In genomic region chr3:192652731-192653130, GRCh38 we compare ENCODE assay signal across 26 cellular contexts.
"Had no signal": no experiment of that assay in that cellular context is flagged by ENCODE, and none has a peak within 500 bp of the region (broad histone marks: within the 10 kb centered on the region; RNA-seq: fewer than 3 reads in every experiment).

No MANE protein-coding gene starts in this region.

- H3K27ac ChIP-seq: brain microvascular endothelial cell, foreskin keratinocyte, hepatocyte, left lung, neutrophil, skin epidermis, thoracic aorta, VCaP had no signal

- H3K36me3 ChIP-seq: brain microvascular endothelial cell, left lung, neutrophil, thoracic aorta had no signal

- DNase-seq: activated CD4-positive, alpha-beta memory T cell treated with anti-CD3 and anti-CD28 coated beads for 36 hours; activated CD4-positive, alpha-beta T cell treated with anti-CD3 and anti-CD28 coated beads, Interleukin-2, amount 10 ng/mL, durations not matched to agents 24 days and 14 days; activated CD4-positive, CD25-positive, alpha-beta regulatory T cell treated with anti-CD3 and anti-CD28 coated beads, Interleukin-2, amount 50 U/mL, for 72 hours; activated CD8-positive, alpha-beta memory T cell treated with anti-CD3 and anti-CD28 coated beads, Interleukin-2, amount 50 U/mL, for 4 hours; activated gamma-delta T cell; activated naive CD4-positive, alpha-beta T cell treated with anti-CD3 and anti-CD28 coated beads, Interleukin-2, amount 10 ng/mL, durations not matched to agents 7 days and 5 days; activated T-cell treated with anti-CD3 and anti-CD28 coated beads, Interleukin-2, amount 50 U/mL, for 24 hours; amniotic stem cell; brain microvascular endothelial cell; central memory CD4-positive, alpha-beta T cell; foreskin keratinocyte; kidney glomerular epithelial cell; left lung; stimulated activated CD4-positive, alpha-beta T cell treated with anti-CD3 and anti-CD28 coated beads, Interleukin-12 subunit alpha, Interleukin-12 subunit beta, amount 100 ng/mL, for 4 hours; stimulated activated CD4-positive, alpha-beta T cell treated with anti-CD3 and anti-CD28 coated beads, Interleukin-4, amount 100 ng/mL, for 1 hour; stimulated activated naive CD8-positive, alpha-beta T cell treated with anti-CD3 and anti-CD28 coated beads, Interleukin-15, Interleukin-2, amounts not matched to agents 100 U/mL and 50 U/mL, for 24 hours; trophoblast cell had no signal

- ATAC-seq: esophagus mucosa; foreskin keratinocyte; left lung; sciatic nerve; stimulated activated naive CD8-positive, alpha-beta T cell treated with anti-CD3 and anti-CD28 coated beads, Interleukin-15, Interleukin-2, amounts not matched to agents 100 U/mL and 50 U/mL, for 24 hours had no signal

- H3K9me3 ChIP-seq: left lung, neutrophil, thoracic aorta had no signal

- H3K79me2 ChIP-seq: hepatocyte had no signal

- H3K27me3 ChIP-seq: brain microvascular endothelial cell, foreskin keratinocyte, hepatocyte, left lung, neutrophil had no signal

- FAIRE-seq: astrocyte, urothelium cell line had no signal

- H3K4me1 ChIP-seq: foreskin keratinocyte, left lung had no signal

- H3K4me3 ChIP-seq: hepatocyte, left lung, skin epidermis, thoracic aorta had no signal

- H3K4me2 ChIP-seq: hepatocyte had no signal

- H2AFZ ChIP-seq: hepatocyte had no signal
